In genomic region chr18:27149240-27149639, GRCh38 we compare ENCODE assay signal across 4 cellular contexts. TPM values are rescaled to one million over a fixed set of nuclear protein-coding genes. Genes with fewer than 3 reads are reported as not detected.
"Had no signal": no experiment of that assay in that cellular context is flagged by ENCODE, and none has a peak within 500 bp of the region (broad histone marks: within the 10 kb centered on the region; RNA-seq: fewer than 3 reads in every experiment).

No MANE protein-coding gene starts in this region.

RNA-seq across cellular contexts. Expression of gene CHST9, which starts 35.9 kb away (rescaled TPM):
- total RNA-seq: HT-29, HT1080, IMR-90 had no signal
- polyA plus RNA-seq: IgD-negative memory B cell, IMR-90 had no signal
